Comparison of ENCODE assay signal across 13 cellular contexts in the genomic region with DNA sequence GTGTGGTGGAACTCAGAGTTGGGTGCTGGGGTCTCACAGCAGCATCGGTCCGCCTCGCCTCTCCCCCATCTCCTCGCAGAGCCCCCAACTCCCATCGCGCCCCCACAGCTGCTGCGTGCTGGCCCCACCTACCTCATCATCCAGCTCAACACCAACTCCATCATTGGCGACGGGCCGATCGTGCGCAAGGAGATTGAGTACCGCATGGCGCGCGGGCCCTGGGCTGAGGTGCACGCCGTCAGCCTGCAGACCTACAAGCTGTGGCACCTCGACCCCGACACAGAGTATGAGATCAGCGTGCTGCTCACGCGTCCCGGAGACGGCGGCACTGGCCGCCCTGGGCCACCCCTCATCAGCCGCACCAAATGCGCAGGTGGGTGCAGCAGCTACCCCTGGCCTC. TPM values are rescaled to one million over a fixed set of nuclear protein-coding genes. Genes with fewer than 3 reads are reported as not detected.
DNase-seq lines count a peak whose midpoint lies in the region; ATAC-seq, FAIRE-seq and TF ChIP-seq lines count a peak whose summit lies in the region.
"Had no signal": no experiment of that assay in that cellular context is flagged by ENCODE, and none has a peak within 500 bp of the region (broad histone marks: within the 10 kb centered on the region; RNA-seq: fewer than 3 reads in every experiment).

No MANE protein-coding gene starts in this region.

- H3K9me3 ChIP-seq in left ventricle myocardium inferior (replicated peaks) (no peaks in the 10 kb centered on the region), mesenchymal stem cell (ENCODE audit: control insufficient read depth, low read length) (no peaks in the 10 kb centered on the region)
- H3K9me3 ChIP-seq: thoracic aorta had no signal

- TF ChIP-seq CTCF in left ventricle myocardium inferior (IDR thresholded peaks at IDR 0.05; ENCODE audit: borderline replicate concordance), result no peak

- H2AFZ ChIP-seq in mesenchymal stem cell (ENCODE audit: low read depth, low read length), result no peak overlapping the region

- peaks cover 34% of the 10 kb centered on the region for H3K27me3 ChIP-seq in left ventricle myocardium inferior (ENCODE audit: low read depth)
- no peaks in the 10 kb centered on the region for H3K27me3 ChIP-seq in mesenchymal stem cell (ENCODE audit: control insufficient read depth in 1 of 2, insufficient read depth in 1 of 2, low read length in 2 of 2)

- WGBS in mesenchymal stem cell, result 56% methylated on average over 29 of the region's 29 CpGs

- H3K36me3 Mint-ChIP-seq in central memory CD8-positive, alpha-beta T cell (ENCODE audit: insufficient read depth), result no peaks in the 10 kb centered on the region

- no peak overlapping the region for H3K23ac ChIP-seq in mesenchymal stem cell (ENCODE audit: low read length in 2 of 2)

- no peaks in the 10 kb centered on the region for H3K36me3 ChIP-seq in left ventricle myocardium inferior
- H3K36me3 ChIP-seq in mesenchymal stem cell (ENCODE audit: control insufficient read depth in 1 of 2, insufficient read depth in 2 of 2, low read depth in 1 of 2, low read length in 2 of 2), result peaks cover 0 to 6% of the 10 kb centered on the region in 2 experiments

- H3K4me2 ChIP-seq in mesenchymal stem cell (ENCODE audit: low read length, poor library complexity, severe bottlenecking), result no peak overlapping the region

- peak overlapping the region in 1 of 2 experiments; percentile 10 for H2BK12ac ChIP-seq in mesenchymal stem cell (ENCODE audit: low read length in 2 of 2)

- no peak for FAIRE-seq in urothelium cell line (lab: Jason Lieb, UNC)
- FAIRE-seq: HTR-8/SVneo had no signal

- DNase-seq in left ventricle myocardium inferior, result no peak
- no peak for DNase-seq in Right ventricle myocardium inferior (ENCODE audit: missing footprints)
- DNase-seq in central memory CD8-positive, alpha-beta T cell (ENCODE audit: low spot score in 2 of 2), result no peak
- no peak for DNase-seq in mesenchymal stem cell
- DNase-seq in NCI-H1930 (lab: John Stamatoyannopoulos, UW), result no peak
- DNase-seq in urothelium cell line (ENCODE audit: low spot score), result no peak
- DNase-seq: NCI-H1436, SW 1271 had no signal

- H3K4me3 Mint-ChIP-seq in central memory CD8-positive, alpha-beta T cell, result peak overlapping the region; percentile 75

- no peak overlapping the region for H2BK120ac ChIP-seq in mesenchymal stem cell (ENCODE audit: low read depth, low read length)

- H4K91ac ChIP-seq in mesenchymal stem cell (ENCODE audit: low read length), result no peak overlapping the region

- H4K8ac ChIP-seq in mesenchymal stem cell (ENCODE audit: low read length), result peak overlapping the region; percentile 79

- H3K14ac ChIP-seq in mesenchymal stem cell (ENCODE audit: low read length in 2 of 2), result peak overlapping the region in 1 of 2 experiments; percentile 69

- H3K4me3 ChIP-seq in left ventricle myocardium inferior (peak overlapping the region; percentile 68), mesenchymal stem cell (ENCODE audit: insufficient read depth in 1 of 2, low read depth in 1 of 2, low read length in 2 of 2) (peak overlapping the region in 1 of 2 experiments; percentile 79)

- H3K4ac ChIP-seq in mesenchymal stem cell (ENCODE audit: low read depth in 1 of 2, low read length in 2 of 2), result no peak overlapping the region

- no peak overlapping the region for H2BK15ac ChIP-seq in mesenchymal stem cell (ENCODE audit: low read depth, poor library complexity, severe bottlenecking)

- no peak overlapping the region for H3K9ac ChIP-seq in mesenchymal stem cell (ENCODE audit: low read length)

- intact Hi-C loops in left ventricle myocardium inferior (cut with micrococcal nuclease) (no loop called here), Right ventricle myocardium inferior (cut with DNase I) (no loop called here)

- peaks cover 8% of the 10 kb centered on the region for H3K4me1 Mint-ChIP-seq in central memory CD8-positive, alpha-beta T cell

- H2AK5ac ChIP-seq in mesenchymal stem cell (ENCODE audit: low read length, severe bottlenecking), result no peak overlapping the region

- H3K27me3 Mint-ChIP-seq in central memory CD8-positive, alpha-beta T cell, result peaks cover 58% of the 10 kb centered on the region

- peaks cover 2% of the 10 kb centered on the region for H3K79me1 ChIP-seq in mesenchymal stem cell (replicated peaks; ENCODE audit: low read length, poor library complexity, severe bottlenecking)

- H3K9me3 Mint-ChIP-seq in central memory CD8-positive, alpha-beta T cell, result no peaks in the 10 kb centered on the region

- no peak for ATAC-seq in Right ventricle myocardium inferior
- no peak for ATAC-seq in central memory CD8-positive, alpha-beta T cell (replicated peaks; ENCODE audit: extremely low read depth, poor library complexity, severe bottlenecking)
- no peak for ATAC-seq in HG02840 (IDR thresholded peaks at IDR 0.05; ENCODE audit: low FRiP score, unreplicated experiment)
- no peak for ATAC-seq in HG02610 (IDR thresholded peaks at IDR 0.05; ENCODE audit: unreplicated experiment)

- H3K27ac ChIP-seq in left ventricle myocardium inferior (replicated peaks), result no peak overlapping the region
- no peak overlapping the region for H3K27ac ChIP-seq in mesenchymal stem cell (ENCODE audit: low read length, poor library complexity, severe bottlenecking)
- H3K27ac ChIP-seq: C4-2B, thoracic aorta had no signal

- H3K27ac Mint-ChIP-seq in central memory CD8-positive, alpha-beta T cell (ENCODE audit: low read depth), result no peak overlapping the region

- no peak overlapping the region for H2BK5ac ChIP-seq in mesenchymal stem cell (ENCODE audit: low read depth, low read length, poor library complexity, severe bottlenecking)

- no peak overlapping the region for H3K18ac ChIP-seq in mesenchymal stem cell (ENCODE audit: low read depth in 1 of 2, low read length in 2 of 2)

- H3K4me1 ChIP-seq in left ventricle myocardium inferior (peaks cover 18% of the 10 kb centered on the region), mesenchymal stem cell (ENCODE audit: control insufficient read depth, insufficient read depth, low read depth, low read length) (peaks cover 37% of the 10 kb centered on the region)

RNA-seq across cellular contexts. Expression of gene PTPRU, which starts 24.2 kb away (rescaled TPM):
- total RNA-seq in left ventricle myocardium inferior (15.3 TPM), Right ventricle myocardium inferior (23.5 TPM)
- polyA plus RNA-seq in mesenchymal stem cell (2013, experiment 1 of 2), result 10.1 TPM
- 9.8 TPM for polyA plus RNA-seq in mesenchymal stem cell (2013, experiment 2 of 2)

RNA-seq across cellular contexts. Expression of gene MECR, which starts 29.8 kb away (rescaled TPM):
- total RNA-seq in left ventricle myocardium inferior (30.8 TPM), Right ventricle myocardium inferior (35.4 TPM)
- 17.2 TPM for polyA plus RNA-seq in mesenchymal stem cell (2013, experiment 1 of 2)
- 18.3 TPM for polyA plus RNA-seq in mesenchymal stem cell (2013, experiment 2 of 2)
